In the genomic region with DNA sequence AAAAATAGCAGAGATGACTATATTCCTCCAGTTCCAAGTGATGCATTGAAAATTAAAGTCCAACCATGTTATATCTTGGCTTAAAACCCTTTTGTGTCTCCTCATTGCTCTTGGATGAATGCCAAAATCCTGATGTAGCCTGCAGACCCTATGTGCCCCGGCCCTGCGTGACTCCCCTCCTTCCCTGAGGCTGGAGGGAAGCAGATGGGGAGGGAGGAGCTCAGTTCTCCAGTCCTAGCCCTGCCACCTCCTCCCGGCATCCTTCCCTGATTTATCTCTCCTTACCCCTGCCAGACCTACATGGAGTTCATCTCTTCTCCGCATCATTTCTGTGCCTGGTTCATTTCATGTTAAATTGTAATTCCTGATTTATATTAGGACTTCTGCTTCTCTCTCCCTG, we compare ENCODE assay signal across 23 cellular contexts.
DNase-seq lines count a peak whose midpoint lies in the region; ATAC-seq and TF ChIP-seq lines count a peak whose summit lies in the region.
"Had no signal": no experiment of that assay in that cellular context is flagged by ENCODE, and none has a peak within 500 bp of the region (broad histone marks: within the 10 kb centered on the region; RNA-seq: fewer than 3 reads in every experiment).

No MANE protein-coding gene starts in this region.

- H3K9me3 ChIP-seq in HEK293 (ENCODE audit: control insufficient read depth, insufficient read depth, low read depth, low read length) (no peaks in the 10 kb centered on the region), mesenchymal stem cell (ENCODE audit: control insufficient read depth, low read length) (no peaks in the 10 kb centered on the region), smooth muscle cell (replicated peaks; ENCODE audit: low read depth) (no peaks in the 10 kb centered on the region)
- H3K9me3 ChIP-seq: upper lobe of right lung had no signal

- CTCF ChIA-PET in HEK293 (lab: Yijun Ruan, JAX) = no interaction called here

- no peak overlapping the region for H4K8ac ChIP-seq in mesenchymal stem cell (ENCODE audit: low read length)

- ATAC-seq in stimulated activated naive CD8-positive, alpha-beta T cell treated with anti-CD3 and anti-CD28 coated beads, Interleukin-15, Interleukin-2, amounts not matched to agents 100 U/mL and 50 U/mL, for 24 hours = no peak
- no peak for ATAC-seq in GM21723 (IDR thresholded peaks at IDR 0.05; ENCODE audit: unreplicated experiment)
- ATAC-seq: stimulated activated naive CD8-positive, alpha-beta T cell treated with anti-CD3 and anti-CD28 coated beads, Interleukin-15, amount 100 ng/mL, for 72 hours; T-helper 17 cell; upper lobe of right lung had no signal

- H3K4me3 ChIP-seq in HEK293 (ENCODE audit: low read depth, low read length) = no peak overlapping the region
- no peak overlapping the region for H3K4me3 ChIP-seq in mesenchymal stem cell (ENCODE audit: insufficient read depth in 1 of 2, low read depth in 1 of 2, low read length in 2 of 2)
- H3K4me3 ChIP-seq in smooth muscle cell = no peak overlapping the region
- H3K4me3 ChIP-seq: cardiac muscle cell, upper lobe of right lung had no signal

- H3K79me2 ChIP-seq in smooth muscle cell (ENCODE audit: low read depth) = no peaks in the 10 kb centered on the region

- no peak overlapping the region for H3K23ac ChIP-seq in mesenchymal stem cell (ENCODE audit: low read length in 2 of 2)

- no peak overlapping the region for H2BK15ac ChIP-seq in mesenchymal stem cell (ENCODE audit: low read depth, poor library complexity, severe bottlenecking)

- H3K27ac ChIP-seq in HEK293 (ENCODE audit: extremely low read depth, low read depth, low read length) (no peak overlapping the region), mesenchymal stem cell (ENCODE audit: low read length, poor library complexity, severe bottlenecking) (no peak overlapping the region), smooth muscle cell (ENCODE audit: low read depth) (no peak overlapping the region)
- H3K27ac ChIP-seq: cardiac muscle cell, upper lobe of right lung had no signal

- H3K79me1 ChIP-seq in mesenchymal stem cell (replicated peaks; ENCODE audit: low read length, poor library complexity, severe bottlenecking) = no peaks in the 10 kb centered on the region

- H2AFZ ChIP-seq in mesenchymal stem cell (ENCODE audit: low read depth, low read length) (no peak overlapping the region), smooth muscle cell (ENCODE audit: low read depth) (no peak overlapping the region)

- 33% methylated on average over 2 of the region's 4 CpGs for WGBS in mesenchymal stem cell
- 71% methylated on average over 4 of the region's 4 CpGs for WGBS in smooth muscle cell (ENCODE audit: low lambda C conversion rate)

- no peak overlapping the region for H2BK5ac ChIP-seq in mesenchymal stem cell (ENCODE audit: low read depth, low read length, poor library complexity, severe bottlenecking)

- H2BK12ac ChIP-seq in mesenchymal stem cell (ENCODE audit: low read length in 2 of 2) = no peak overlapping the region

- TF ChIP-seq CTCF in HEK293 (tag by site-specific recombination; IDR thresholded peaks at IDR 0.05) (no peak), smooth muscle cell (IDR thresholded peaks at IDR 0.05; ENCODE audit: borderline replicate concordance, insufficient read depth, poor library complexity, severe bottlenecking) (no peak)

- no peaks in the 10 kb centered on the region for H3K36me3 ChIP-seq in HEK293 (ENCODE audit: control insufficient read depth in 2 of 2, insufficient read depth in 1 of 2, low read length in 2 of 2)
- H3K36me3 ChIP-seq in mesenchymal stem cell (ENCODE audit: control insufficient read depth in 1 of 2, insufficient read depth in 2 of 2, low read depth in 1 of 2, low read length in 2 of 2) = no peaks in the 10 kb centered on the region
- no peaks in the 10 kb centered on the region for H3K36me3 ChIP-seq in smooth muscle cell (ENCODE audit: low read depth)
- H3K36me3 ChIP-seq: cardiac muscle cell, upper lobe of right lung had no signal

- H2BK120ac ChIP-seq in mesenchymal stem cell (ENCODE audit: low read depth, low read length) = no peak overlapping the region

- H3K4me1 ChIP-seq in HEK293 (ENCODE audit: control insufficient read depth, insufficient read depth, low read length) (no peaks in the 10 kb centered on the region), mesenchymal stem cell (ENCODE audit: control insufficient read depth, insufficient read depth, low read depth, low read length) (peaks cover 13% of the 10 kb centered on the region), smooth muscle cell (ENCODE audit: low read depth) (no peaks in the 10 kb centered on the region)
- H3K4me1 ChIP-seq: upper lobe of right lung had no signal

- H4K20me1 ChIP-seq in smooth muscle cell (ENCODE audit: low read depth) = no peaks in the 10 kb centered on the region

- H3K18ac ChIP-seq in mesenchymal stem cell (ENCODE audit: low read depth in 1 of 2, low read length in 2 of 2) = no peak overlapping the region

- H3F3A ChIP-seq in smooth muscle cell (ENCODE audit: low read depth) = no peaks in the 10 kb centered on the region

- peak; percentile 16 for DNase-seq in NCI-H1436 (lab: John Stamatoyannopoulos, UW)
- DNase-seq in NCI-H1436 treated with DMSO at 0.1 percent for 48 hours (lab: John Stamatoyannopoulos, UW) = no peak
- DNase-seq in NCI-H748 (lab: John Stamatoyannopoulos, UW; ENCODE audit: unreplicated experiment) = peak; percentile 46
- DNase-seq in mesenchymal stem cell = no peak
- DNase-seq in stimulated activated naive CD8-positive, alpha-beta T cell treated with anti-CD3 and anti-CD28 coated beads, Interleukin-15, Interleukin-2, amounts not matched to agents 100 U/mL and 50 U/mL, for 24 hours = no peak
- no peak for DNase-seq in smooth muscle cell (lab: John Stamatoyannopoulos, UW; ENCODE audit: unreplicated experiment)
- DNase-seq: activated CD4-positive, alpha-beta memory T cell treated with anti-CD3 and anti-CD28 coated beads for 36 hours; activated naive CD4-positive, alpha-beta T cell; activated T-cell treated with anti-CD3 and anti-CD28 coated beads, Interleukin-2, amount 50 U/mL, for 1 hour; amygdala; C1 segment of cervical spinal cord; foreskin melanocyte; HCEC 1CT; kidney; mammary epithelial cell; Right ventricle myocardium superior; stimulated activated CD4-positive, alpha-beta T cell treated with anti-CD3 and anti-CD28 coated beads, Interleukin-2, amount 100 ng/mL, for 24 hours; stimulated activated naive CD8-positive, alpha-beta T cell treated with anti-CD3 and anti-CD28 coated beads, Interleukin-15, amount 100 ng/mL, for 72 hours; T-helper 17 cell; upper lobe of right lung had no signal

- H4K91ac ChIP-seq in mesenchymal stem cell (ENCODE audit: low read length) = no peak overlapping the region

- peak overlapping the region; percentile 16 for H2AK5ac ChIP-seq in mesenchymal stem cell (ENCODE audit: low read length, severe bottlenecking)

- H3K27me3 ChIP-seq in mesenchymal stem cell (ENCODE audit: control insufficient read depth in 1 of 2, insufficient read depth in 1 of 2, low read length in 2 of 2) (peaks cover 0 to 38% of the 10 kb centered on the region in 2 experiments), smooth muscle cell (ENCODE audit: low read depth) (no peaks in the 10 kb centered on the region)
- H3K27me3 ChIP-seq: cardiac muscle cell had no signal

- H3K4me2 ChIP-seq in mesenchymal stem cell (ENCODE audit: low read length, poor library complexity, severe bottlenecking) (no peak overlapping the region), smooth muscle cell (no peak overlapping the region)

- POLR2A ChIA-PET in HEK293 (lab: Yijun Ruan, JAX) = no interaction called here

- no peak overlapping the region for H3K14ac ChIP-seq in mesenchymal stem cell (ENCODE audit: low read length in 2 of 2)

- no peak overlapping the region for H3K4ac ChIP-seq in mesenchymal stem cell (ENCODE audit: low read depth in 1 of 2, low read length in 2 of 2)

- H3K9ac ChIP-seq in mesenchymal stem cell (ENCODE audit: low read length) (no peak overlapping the region), smooth muscle cell (ENCODE audit: low read depth) (no peak overlapping the region)

TF ChIP-seq in HEK293, 187 proteins besides CTCF, POLR2A, EP300 and RAD21:
- TF ChIP-seq ZFP3 (tag by site-specific recombination; IDR thresholded peaks at IDR 0.05; ENCODE audit: low read depth) (no peak), KLF1 (tag by site-specific recombination; IDR thresholded peaks at IDR 0.05) (no peak), ZNF548 (tag by site-specific recombination; IDR thresholded peaks at IDR 0.05) (peak; percentile 60; the same call in 1 of the 2 replicates), ZNF37A (tag by site-specific recombination; IDR thresholded peaks at IDR 0.05) (no peak), ZBTB20 (tag by site-specific recombination; IDR thresholded peaks at IDR 0.05) (no peak), ZIC2 (tag by site-specific recombination; IDR thresholded peaks at IDR 0.05) (no peak), ZNF677 (tag by site-specific recombination; IDR thresholded peaks at IDR 0.05) (no peak), ZEB2 (tag by site-specific recombination; IDR thresholded peaks at IDR 0.05) (no peak), MEIS1 (CRISPR knock-in tag; IDR thresholded peaks at IDR 0.05; ENCODE audit: borderline replicate concordance) (no peak)

Comparison
In these comparisons a context has a peak if more than half of its experiments do, and no peak if none do; other contexts are left out.
1. DNase-seq: peak in NCI-H1436 (single experiment) and NCI-H748 (single experiment); none in NCI-H1436 treated with DMSO at 0.1 percent for 48 hours (single experiment), mesenchymal stem cell (single experiment), stimulated activated naive CD8-positive, alpha-beta T cell treated with anti-CD3 and anti-CD28 coated beads, Interleukin-15, Interleukin-2, amounts not matched to agents 100 U/mL and 50 U/mL, for 24 hours (single experiment) and smooth muscle cell (single experiment).